In genomic region chr4:143118666-143119065, GRCh38 we compare ENCODE assay signal across 8 cellular contexts.
"Had no signal": no experiment of that assay in that cellular context is flagged by ENCODE, and none has a peak within 500 bp of the region (broad histone marks: within the 10 kb centered on the region; RNA-seq: fewer than 3 reads in every experiment).

No MANE protein-coding gene starts in this region.

- H3K9me3 Mint-ChIP-seq: GM23338, HFFc6 had no signal

- DNase-seq: GM23248, GOT3, H7, H9, HCEC 1CT, HFFc6 had no signal

- H3K4me1 ChIP-seq: HAP-1 had no signal

- H3K4me3 ChIP-seq: GM23248, GM23338, HAP-1 had no signal

- H3K27ac Mint-ChIP-seq: GM23338, H9, HFFc6 had no signal

- H3K4me3 Mint-ChIP-seq: GM23338, H9, HFFc6 had no signal

- H3K36me3 ChIP-seq: HAP-1 had no signal

- H3K9me3 ChIP-seq: HAP-1 had no signal

- H3K9ac ChIP-seq: GM23248 had no signal

- H3K4me2 ChIP-seq: GM23338 had no signal

- H3K27ac ChIP-seq: GM23248 had no signal

- H2AFZ ChIP-seq: GM23248 had no signal

- H3K4me1 Mint-ChIP-seq: GM23338, H9 had no signal
